In the genomic region with DNA sequence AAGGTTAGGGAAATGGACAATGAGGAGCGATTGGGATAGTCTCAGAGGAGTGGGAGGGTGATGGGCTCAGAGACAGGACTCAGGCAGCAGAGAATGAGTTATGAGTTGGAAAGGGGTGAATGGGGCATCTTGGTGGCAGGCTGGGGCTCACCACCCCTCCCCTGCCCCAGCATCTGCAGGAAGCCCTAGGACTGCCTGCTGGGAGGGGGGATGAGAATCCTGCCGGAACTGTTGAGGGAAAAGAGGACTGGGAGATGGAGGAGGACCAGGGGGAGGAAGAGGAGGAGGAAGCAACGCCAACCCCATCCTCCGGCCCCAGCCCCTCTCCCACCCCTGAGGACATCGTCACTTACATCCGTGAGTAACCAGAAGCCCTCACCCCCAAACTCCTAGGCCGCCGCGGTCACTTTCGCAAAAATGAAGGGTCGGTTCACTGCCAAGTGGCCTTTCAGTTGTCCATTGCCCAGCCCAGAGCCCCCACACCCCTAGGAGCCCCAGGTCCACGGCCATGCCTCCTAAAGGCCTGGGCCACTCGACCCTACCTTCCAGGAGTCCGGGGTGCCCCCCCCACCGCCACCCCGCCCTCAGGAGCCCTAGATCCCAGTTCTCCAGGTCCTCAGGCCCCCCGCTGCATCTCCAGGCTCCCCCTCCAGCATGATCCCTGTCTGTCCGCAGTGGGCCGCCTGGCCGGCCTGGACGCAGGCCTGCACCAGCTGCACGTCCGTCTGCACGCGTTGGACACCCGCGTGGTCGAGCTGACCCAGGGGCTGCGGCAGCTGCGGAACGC, we compare ENCODE assay signal across 8 cellular contexts. TPM values are rescaled to one million over a fixed set of nuclear protein-coding genes. Genes with fewer than 3 reads are reported as not detected.
DNase-seq lines count a peak whose midpoint lies in the region; ATAC-seq and TF ChIP-seq lines count a peak whose summit lies in the region.

No MANE protein-coding gene starts in this region.

- peak; percentile 69 for TF ChIP-seq POLR2A in Raji (IDR thresholded peaks at IDR 0.05; ENCODE audit: insufficient read depth, low read depth, low read length)
- TF ChIP-seq POLR2A in sigmoid colon (IDR thresholded peaks at IDR 0.05) = no peak

- TF ChIP-seq CTCF in fibroblast of the aortic adventitia (IDR thresholded peaks at IDR 0.05; ENCODE audit: insufficient read depth, low read length) (no peak), sigmoid colon (IDR thresholded peaks at IDR 0.05) (no peak)

- 5 to 10% methylated on average over 31 of the region's 31 CpGs for WGBS in sigmoid colon, 2 donors

- H3K4me3 ChIP-seq in fibroblast of the aortic adventitia (ENCODE audit: low read depth, low read length) (peak overlapping the region; percentile 90), sigmoid colon (peak overlapping the region; percentile 26 to 67 (median 56))

- TF ChIP-seq EP300 in sigmoid colon (IDR thresholded peaks at IDR 0.05) = no peak

- H3K36me3 ChIP-seq in ES-I3 (ENCODE audit: insufficient read depth, low read length) (no peaks in the 10 kb centered on the region), sigmoid colon (no peaks in the 10 kb centered on the region)

- H3K4me1 ChIP-seq in ES-I3 (ENCODE audit: insufficient read depth, low read length) (peaks cover 19% of the 10 kb centered on the region), sigmoid colon (peaks cover 0 to 27% (median 25%) of the 10 kb centered on the region in 4 donors)

- peak overlapping the region; percentile 63 to 83 (median 64) for H3K27ac ChIP-seq in sigmoid colon

- DNase-seq in fibroblast of the aortic adventitia (ENCODE audit: low read depth) = no peak
- no peak for DNase-seq in sigmoid colon
- no peak for DNase-seq in HPDE6-E6E7 (ENCODE audit: extremely low spot score)
- DNase-seq in NCI-H2196 (lab: John Stamatoyannopoulos, UW; ENCODE audit: unreplicated experiment) = no peak

- ATAC-seq in HG03045 (IDR thresholded peaks at IDR 0.05; ENCODE audit: unreplicated experiment) (no peak), GM19467 (IDR thresholded peaks at IDR 0.05; ENCODE audit: unreplicated experiment) (no peak)

- intact Hi-C loops in sigmoid colon (cut with DNase I) = loop anchor here (1.0 to 10.0 kb wide), 4 partner anchors 59 to 359 kb away; partner anchors contain the start of genes ASPDH, JOSD2 and NAPSA

- peak overlapping the region; percentile 42 for H3K9ac ChIP-seq in ES-I3 (ENCODE audit: low read depth, low read length)

- H3K9me3 ChIP-seq in ES-I3 (ENCODE audit: control insufficient read depth, insufficient read depth, low read length) (no peaks in the 10 kb centered on the region), sigmoid colon (no peaks in the 10 kb centered on the region)

- H3K27me3 ChIP-seq in sigmoid colon = peaks cover 12 to 74% (median 53%) of the 10 kb centered on the region in 3 donors

RNA-seq across cellular contexts. Expression of gene CLEC11A, which starts 0.8 kb away (rescaled TPM):
- 21.8 and 71.8 TPM in 2 replicates for total RNA-seq in fibroblast of the aortic adventitia (ENCODE audit: low replicate concordance)
- total RNA-seq in sigmoid colon = 10 to 100 TPM in 3 of 4 donors, 1 to 10 TPM in 1; 9.5 to 20.2 (median 14.6) TPM
- 1 to 10 TPM; 2.1 to 6.1 (median 3.6) TPM for polyA plus RNA-seq in sigmoid colon

RNA-seq across cellular contexts. Expression of gene SHANK1, which starts 4.3 kb away (rescaled TPM):
- 2.6 and 4.2 TPM in 2 replicates for total RNA-seq in fibroblast of the aortic adventitia (ENCODE audit: low replicate concordance)
- 1 to 10 TPM in 2 of 4 donors, under 1 TPM in 2; under 0.01 to 1.2 (median 0.54) TPM for total RNA-seq in sigmoid colon
- under 1 TPM in 1 of 3 donors, not detected in 2; 0.19 TPM for polyA plus RNA-seq in sigmoid colon

RNA-seq across cellular contexts. Expression of gene GPR32, which starts 46.3 kb away (rescaled TPM):
- total RNA-seq in fibroblast of the aortic adventitia (ENCODE audit: low replicate concordance) (not detected in 2 replicates), sigmoid colon (not detected)
- polyA plus RNA-seq in sigmoid colon = not detected
